Comparison of ENCODE assay signal across 8 cellular contexts in the genomic region with DNA sequence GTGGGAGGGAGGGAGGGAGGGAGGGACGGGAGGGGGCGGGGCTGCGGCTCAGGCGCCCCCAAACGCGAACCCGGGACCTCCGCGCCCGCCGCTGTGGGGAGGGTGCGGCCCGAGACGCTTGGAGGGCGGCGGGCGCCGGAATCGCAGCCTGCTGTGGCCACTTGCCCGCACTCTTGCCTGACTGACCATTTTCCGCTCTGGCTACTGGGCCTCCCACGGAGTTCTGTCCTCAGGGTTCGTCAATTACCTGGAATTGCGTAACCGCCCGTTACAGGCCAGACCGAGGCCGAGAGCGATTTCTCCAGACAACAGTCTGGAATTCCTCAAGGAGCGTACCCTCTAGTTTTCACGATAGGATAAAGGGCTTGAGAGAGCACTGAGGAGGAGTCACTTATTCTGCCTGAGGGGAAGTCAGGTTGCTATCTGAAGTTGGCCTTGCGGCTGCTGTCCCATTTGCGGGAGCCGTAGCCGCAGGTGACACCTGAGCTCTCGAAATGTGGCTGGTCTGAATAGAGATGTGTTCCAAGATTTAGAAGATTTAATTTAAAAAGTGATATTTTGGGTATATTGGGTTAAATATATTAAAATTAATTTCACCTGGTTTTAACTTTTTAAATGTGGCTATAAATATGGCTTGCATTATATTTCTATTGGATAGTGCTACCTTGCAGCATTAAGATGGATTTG. TPM values are rescaled to one million over a fixed set of nuclear protein-coding genes. Genes with fewer than 3 reads are reported as not detected.
A peak's percentile ranks its signal among the peaks of the same experiment; 100 is the strongest.
DNase-seq lines count a peak whose midpoint lies in the region; ATAC-seq lines count a peak whose summit lies in the region.

No MANE protein-coding gene starts in this region.

- H3K36me3 ChIP-seq in SK-N-MC (ENCODE audit: insufficient read depth, low read length) (peaks cover 20% of the 10 kb centered on the region), muscle layer of colon (ENCODE audit: insufficient read depth, low read length) (peaks cover 14% of the 10 kb centered on the region)

- peaks cover 16% of the 10 kb centered on the region for H3K4me1 ChIP-seq in muscle layer of colon (ENCODE audit: insufficient read depth, low read length)

- peak overlapping the region; percentile 92 for H3K4me3 ChIP-seq in SK-N-MC
- H3K4me3 ChIP-seq in muscle layer of colon (ENCODE audit: low read depth in 1 of 2, low read length in 2 of 2), result peak overlapping the region; percentile 64 to 80

- H3K27me3 ChIP-seq in muscle layer of colon (ENCODE audit: control insufficient read depth in 1 of 2, insufficient read depth in 2 of 2, low read length in 2 of 2), result no peaks in the 10 kb centered on the region

- H3K27ac ChIP-seq in SK-N-MC (0 out of 2 replicates have a peak overlapping the region, but pooled peaks have one; percentile 54), epithelial cell of prostate (peak overlapping the region; percentile 67), muscle layer of colon (ENCODE audit: low read depth, low read length) (peak overlapping the region; percentile 90)

- DNase-seq in DMS114 treated with DMSO at 0.1 percent for 48 hours (lab: John Stamatoyannopoulos, UW; ENCODE audit: unreplicated experiment) (peak; percentile 46), HT-29 (ENCODE audit: low spot score) (peak; percentile 80), SK-N-MC (ENCODE audit: low read depth, low spot score) (no peak), epithelial cell of prostate (ENCODE audit: low read depth, low spot score) (no peak), GOT3 (lab: John Stamatoyannopoulos, UW) (no peak)
- DNase-seq in activated CD4-positive, alpha-beta T cell treated with anti-CD3 and anti-CD28 coated beads for 48 hours, result no peak

- peak; percentile 42 for ATAC-seq in GM21360 (IDR thresholded peaks at IDR 0.05; ENCODE audit: unreplicated experiment)

- H3K9ac ChIP-seq in SK-N-MC (ENCODE audit: insufficient read length) (peak overlapping the region; percentile 77), muscle layer of colon (ENCODE audit: low read length) (peak overlapping the region; percentile 62)

- H3K9me3 ChIP-seq in SK-N-MC (ENCODE audit: low read depth, low read length), result no peaks in the 10 kb centered on the region
- H3K9me3 ChIP-seq in muscle layer of colon (ENCODE audit: low read length), result no peaks in the 10 kb centered on the region

RNA-seq across cellular contexts. Expression of gene ZNF641, which starts 0.4 kb away (rescaled TPM):
- 7.5 and 7.7 TPM in 2 replicates for total RNA-seq in HT-29 (2014; rRNA removed; shearing (Covaris generic))

Comparison
In these comparisons a context has a peak if more than half of its experiments do, and no peak if none do; other contexts are left out.
1. DNase-seq: peak in DMS114 treated with DMSO at 0.1 percent for 48 hours (single experiment) and HT-29 (single experiment); none in SK-N-MC (single experiment), epithelial cell of prostate (single experiment), GOT3 (single experiment) and activated CD4-positive, alpha-beta T cell treated with anti-CD3 and anti-CD28 coated beads for 48 hours (single experiment).
2. Peak in every context shown above with its lines, with median percentiles within 50 percentile points of each other: H3K27ac ChIP-seq.